Comparison of ENCODE assay signal across 9 cellular contexts in the genomic region with DNA sequence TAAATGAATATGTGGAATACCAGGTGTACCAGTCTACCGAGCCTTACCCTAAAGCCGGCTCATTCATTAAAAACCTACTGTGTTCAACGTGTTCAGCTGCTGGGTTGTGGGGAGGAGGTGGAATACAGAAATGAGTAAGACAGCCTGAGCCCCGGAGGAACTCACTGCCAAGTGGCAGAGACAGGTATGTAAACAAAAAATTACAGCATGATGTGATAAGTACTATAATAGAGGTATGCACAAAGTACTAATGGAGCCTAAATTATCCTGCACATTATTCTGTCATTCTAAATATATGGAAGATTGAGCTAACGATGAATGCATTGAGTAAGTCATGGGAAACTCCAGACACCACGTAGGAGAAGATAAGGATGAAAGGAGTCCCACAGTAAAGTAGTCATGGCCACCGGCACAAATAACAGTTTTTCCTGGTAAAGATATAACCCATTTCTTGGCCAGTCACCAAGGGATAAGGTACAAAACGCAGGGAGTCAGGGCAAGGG. TPM values are rescaled to one million over a fixed set of nuclear protein-coding genes. Genes with fewer than 3 reads are reported as not detected.
A peak's percentile ranks its signal among the peaks of the same experiment; 100 is the strongest.
DNase-seq lines count a peak whose midpoint lies in the region; ATAC-seq and TF ChIP-seq lines count a peak whose summit lies in the region.
"Had no signal": no experiment of that assay in that cellular context is flagged by ENCODE, and none has a peak within 500 bp of the region (broad histone marks: within the 10 kb centered on the region; RNA-seq: fewer than 3 reads in every experiment).

No MANE protein-coding gene starts in this region.

- H3K36me3 ChIP-seq in lower lobe of right lung (no peaks in the 10 kb centered on the region), SJCRH30 (no peaks in the 10 kb centered on the region)

- H3K4me1 ChIP-seq in lower lobe of right lung (no peaks in the 10 kb centered on the region), SJCRH30 (no peaks in the 10 kb centered on the region)

- no peak for TF ChIP-seq CTCF in lower lobe of right lung (IDR thresholded peaks at IDR 0.05)

- intact Hi-C loops in lower lobe of right lung (cut with DNase I): no loop called here

- H3K27ac ChIP-seq in lower lobe of right lung (no peak overlapping the region), SJCRH30 (no peak overlapping the region)

- no peak overlapping the region for H3K4me3 ChIP-seq in lower lobe of right lung
- H3K4me3 ChIP-seq in SJCRH30: no peak overlapping the region

- peak; percentile 14 for DNase-seq in activated CD4-positive, CD25-positive, alpha-beta regulatory T cell treated with anti-CD3 and anti-CD28 coated beads, Interleukin-2, amount 50 U/mL, for 16 hours (ENCODE audit: low read depth, low spot score)
- DNase-seq in activated CD4-positive, CD25-positive, alpha-beta regulatory T cell (lab: John Stamatoyannopoulos, UW): no peak
- peak; percentile 3 to 86 (median 52) for DNase-seq in NCI-H1417 (lab: John Stamatoyannopoulos, UW)
- DNase-seq in lower lobe of right lung: no peak
- no peak for DNase-seq in SJCRH30
- no peak for DNase-seq in HuH-7.5 (ENCODE audit: low spot score)
- no peak for DNase-seq in cortex of kidney (lab: John Stamatoyannopoulos, UW)
- DNase-seq: NCI-H1048 had no signal

- ATAC-seq in GM21619 (IDR thresholded peaks at IDR 0.05; ENCODE audit: unreplicated experiment): peak; percentile 55
- ATAC-seq in lower lobe of right lung: peak; percentile 31 to 69

- H3K9me3 ChIP-seq in lower lobe of right lung (no peaks in the 10 kb centered on the region), SJCRH30 (replicated peaks) (no peaks in the 10 kb centered on the region)

- H3K27me3 ChIP-seq in lower lobe of right lung (ENCODE audit: low read depth) (no peaks in the 10 kb centered on the region), SJCRH30 (no peaks in the 10 kb centered on the region)

RNA-seq across cellular contexts. Expression of a gene that starts 6.9 kb away (rescaled TPM):
- total RNA-seq in lower lobe of right lung: 42.5 TPM
- total RNA-seq in SJCRH30 (2014; rRNA removed; shearing (Covaris generic)): not detected in 2 replicates

Comparison
In these comparisons a context has a peak if more than half of its experiments do, and no peak if none do; other contexts are left out.
1. DNase-seq: peak in activated CD4-positive, CD25-positive, alpha-beta regulatory T cell treated with anti-CD3 and anti-CD28 coated beads, Interleukin-2, amount 50 U/mL, for 16 hours (single experiment) and NCI-H1417 (3 of 3); none in activated CD4-positive, CD25-positive, alpha-beta regulatory T cell (0 of 4), lower lobe of right lung (single experiment), SJCRH30 (0 of 2), HuH-7.5 (single experiment) and cortex of kidney (single experiment).
2. RNA of a gene that starts 6.9 kb away (total RNA-seq): 42.5 TPM in lower lobe of right lung (single experiment); not detected in SJCRH30; every median in the first group is over 10 times any median in the second.